ENCODE assay signal across 27 cellular contexts in genomic region chr5:124139477-124139876, GRCh38.
"Had no signal": no experiment of that assay in that cellular context is flagged by ENCODE, and none has a peak within 500 bp of the region (broad histone marks: within the 10 kb centered on the region; RNA-seq: fewer than 3 reads in every experiment).

No MANE protein-coding gene starts in this region.

- DNase-seq: islet precursor cell; mesendoderm; naive B cell; natural killer cell; nephron progenitor cell; occipital lobe; psoas muscle; stimulated activated CD4-positive, alpha-beta T cell treated with anti-CD3 and anti-CD28 coated beads, Interleukin-12 subunit alpha, Interleukin-12 subunit beta, amount 100 ng/mL, for 4 hours; stimulated activated CD4-positive, alpha-beta T cell treated with anti-CD3 and anti-CD28 coated beads, Interleukin-15, amount 100 ng/mL, for 24 hours; stimulated activated CD4-positive, alpha-beta T cell treated with anti-CD3 and anti-CD28 coated beads, Interleukin-2, amount 100 ng/mL, for 24 hours; stimulated activated CD4-positive, alpha-beta T cell treated with anti-CD3 and anti-CD28 coated beads, Interleukin-4, amount 100 ng/mL, for 1 hour; stimulated activated naive B cell treated with anti-CD40 and anti-IgM and Interleukin-4, amounts not matched to agents 10 μg/mL and 1 μg/mL and 100 μg/mL, for 72 hours; stimulated activated naive CD8-positive, alpha-beta T cell treated with anti-CD3 and anti-CD28 coated beads, Interleukin-15, Interleukin-2, amounts not matched to agents 100 U/mL and 50 U/mL, for 24 hours; stomach; testis; thyroid gland; transverse colon; upper lobe of left lung had no signal

- H3K27me3 ChIP-seq: hepatocyte, neural progenitor cell, neutrophil, stomach, testis, thyroid gland, transverse colon, upper lobe of left lung, vagina had no signal

- H3K36me3 ChIP-seq: neural progenitor cell, neutrophil, stomach, thyroid gland, transverse colon, upper lobe of left lung, vagina had no signal

- ATAC-seq: left lobe of liver; natural killer cell; sciatic nerve; stimulated activated naive B cell treated with anti-CD40 and anti-IgM and Interleukin-4, amounts not matched to agents 10 μg/mL and 1 μg/mL and 100 μg/mL, for 72 hours; stimulated activated naive CD8-positive, alpha-beta T cell treated with anti-CD3 and anti-CD28 coated beads, Interleukin-15, Interleukin-2, amounts not matched to agents 100 U/mL and 50 U/mL, for 24 hours had no signal

- H3K4me1 ChIP-seq: neural progenitor cell, parathyroid adenoma, psoas muscle, stomach, testis, thyroid gland, transverse colon, upper lobe of left lung, vagina had no signal

- H3K4me3 ChIP-seq: hepatocyte, lung, neural progenitor cell, psoas muscle, skin epidermis, stomach, testis, thyroid gland, transverse colon, upper lobe of left lung, vagina had no signal

- H3K9me3 ChIP-seq: neutrophil, psoas muscle, stomach, testis, thyroid gland, transverse colon, upper lobe of left lung, vagina had no signal

- H3K27ac ChIP-seq: hepatocyte, neural progenitor cell, neutrophil, parathyroid adenoma, psoas muscle, skin epidermis, stomach, testis, thyroid gland, transverse colon, upper lobe of left lung, vagina had no signal
